Comparison of ENCODE assay signal across 20 cellular contexts in genomic region chr10:42979730-42980467, GRCh38.
DNase-seq lines count a peak whose midpoint lies in the region; FAIRE-seq and TF ChIP-seq lines count a peak whose summit lies in the region.
"Had no signal": no experiment of that assay in that cellular context is flagged by ENCODE, and none has a peak within 500 bp of the region (broad histone marks: within the 10 kb centered on the region; RNA-seq: fewer than 3 reads in every experiment).

No MANE protein-coding gene starts in this region.

- no peak overlapping the region for H3K27ac Mint-ChIP-seq in mesothelial cell of epicardium
- H3K27ac Mint-ChIP-seq: activated naive CD8-positive, alpha-beta T cell; nephron had no signal

- no peak overlapping the region for H3K27ac ChIP-seq in right atrium auricular region
- H3K27ac ChIP-seq: lower lobe of right lung, right lobe of liver, SJCRH30, upper lobe of left lung had no signal

- H3K9me3 ChIP-seq in right atrium auricular region, result no peaks in the 10 kb centered on the region
- H3K9me3 ChIP-seq: lower lobe of right lung, right lobe of liver, SJCRH30, upper lobe of left lung had no signal

- H3K4me3 ChIP-seq in right atrium auricular region, result no peak overlapping the region
- H3K4me3 ChIP-seq: lower lobe of right lung, right lobe of liver, SJCRH30, upper lobe of left lung had no signal

- intact Hi-C loops in cardiac septum (cut with DNase I), result no loop called here

- H3K27me3 ChIP-seq in right atrium auricular region, result no peaks in the 10 kb centered on the region
- H3K27me3 ChIP-seq: right lobe of liver, SJCRH30, upper lobe of left lung had no signal

- H3K4me1 ChIP-seq in right atrium auricular region, result no peaks in the 10 kb centered on the region
- H3K4me1 ChIP-seq: lower lobe of right lung, right lobe of liver, SJCRH30, upper lobe of left lung had no signal

- H3K36me3 Mint-ChIP-seq in mesothelial cell of epicardium, result no peaks in the 10 kb centered on the region
- H3K36me3 Mint-ChIP-seq: activated naive CD8-positive, alpha-beta T cell had no signal

- H3K4me1 Mint-ChIP-seq in mesothelial cell of epicardium, result no peaks in the 10 kb centered on the region
- H3K4me1 Mint-ChIP-seq: nephron had no signal

- peaks cover 2% of the 10 kb centered on the region for H3K27me3 Mint-ChIP-seq in mesothelial cell of epicardium (ENCODE audit: low read depth)
- H3K27me3 Mint-ChIP-seq: activated naive CD8-positive, alpha-beta T cell had no signal

- peak; percentile 51 for DNase-seq in cardiac septum (ENCODE audit: low spot score)
- DNase-seq in right atrium auricular region (ENCODE audit: low spot score), result no peak
- peak; percentile 49 for DNase-seq in OCI-M1 (lab: John Stamatoyannopoulos, UW)
- peak; percentile 5 to 19 for DNase-seq in mesothelial cell of epicardium (ENCODE audit: low spot score in 2 of 2, unreplicated experiment in 2 of 2)
- DNase-seq in KG1 (lab: John Stamatoyannopoulos, UW), result no peak
- DNase-seq in NCI-H1930 (lab: John Stamatoyannopoulos, UW), result no peak
- DNase-seq in H54 (ENCODE audit: insufficient read length, low spot score), result no peak
- DNase-seq: AML-193; effector memory CD4-positive, alpha-beta T cell; lower lobe of right lung; NCI-H2107; SJCRH30; stimulated activated CD4-positive, alpha-beta T cell treated with anti-CD3 and anti-CD28 coated beads, Interleukin-4, amount 100 ng/mL, for 1 hour had no signal

- no peak for TF ChIP-seq POLR2A in H54 (IDR thresholded peaks at IDR 0.05; ENCODE audit: low read depth, low read length)

- H3K4me3 Mint-ChIP-seq in mesothelial cell of epicardium, result no peak overlapping the region
- H3K4me3 Mint-ChIP-seq: activated naive CD8-positive, alpha-beta T cell; nephron had no signal

- H3K36me3 ChIP-seq in right atrium auricular region, result no peaks in the 10 kb centered on the region
- H3K36me3 ChIP-seq: lower lobe of right lung, right lobe of liver, SJCRH30, upper lobe of left lung had no signal

- TF ChIP-seq CTCF in right atrium auricular region (IDR thresholded peaks at IDR 0.05) (no peak), mesothelial cell of epicardium (IDR thresholded peaks at IDR 0.05; ENCODE audit: unreplicated experiment) (no peak)

- no peaks in the 10 kb centered on the region for H3K9me3 Mint-ChIP-seq in mesothelial cell of epicardium
- H3K9me3 Mint-ChIP-seq: nephron had no signal

- FAIRE-seq in H54 (lab: Jason Lieb, UNC), result no peak
- FAIRE-seq: bronchial epithelial cell, D721Med, TTC549 had no signal

Comparison
In these comparisons a context has a peak if more than half of its experiments do, and no peak if none do; other contexts are left out.
1. DNase-seq: peak in cardiac septum (single experiment), OCI-M1 (single experiment) and mesothelial cell of epicardium (2 of 2); none in right atrium auricular region (single experiment), KG1 (single experiment), NCI-H1930 (0 of 2) and H54 (single experiment).